Comparison of ENCODE assay signal across 15 cellular contexts in the genomic region with DNA sequence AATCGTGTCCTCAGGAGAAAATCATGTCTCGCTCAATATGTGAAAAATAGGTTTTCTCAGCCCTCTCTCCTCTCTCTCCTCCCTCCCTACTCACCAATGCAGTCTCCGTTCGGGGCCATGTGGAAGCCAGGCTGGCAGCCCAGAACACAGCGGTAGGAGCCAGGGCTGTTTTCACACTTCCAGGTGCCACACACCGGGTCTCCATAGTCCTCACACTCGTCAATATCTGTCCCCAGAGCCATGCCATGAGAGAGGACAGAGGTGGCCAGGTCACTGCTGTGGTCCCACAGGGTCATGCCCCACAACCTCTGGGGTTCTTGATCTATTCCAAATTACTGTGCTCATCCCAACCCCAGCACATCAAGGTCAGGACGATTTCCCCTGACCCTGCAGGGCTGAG.
"Had no signal": no experiment of that assay in that cellular context is flagged by ENCODE, and none has a peak within 500 bp of the region (broad histone marks: within the 10 kb centered on the region; RNA-seq: fewer than 3 reads in every experiment).

No MANE protein-coding gene starts in this region.

- H3K9me3 ChIP-seq: body of pancreas, left ventricle myocardium inferior, ovary, SK-N-SH, tibial nerve had no signal

- H3K36me3 Mint-ChIP-seq: activated naive CD4-positive, alpha-beta T cell treated with anti-CD3 and anti-CD28 coated beads, Interleukin-2, amount 50 U/mL, for 24 hours had no signal

- H3K27ac Mint-ChIP-seq: activated CD4-positive, alpha-beta T cell treated with anti-CD3 and anti-CD28 coated beads, Interleukin-2, amount 10 ng/mL, durations not matched to agents 7 days and 5 days; activated naive CD4-positive, alpha-beta T cell treated with anti-CD3 and anti-CD28 coated beads, Interleukin-2, amount 50 U/mL, for 24 hours; nephron progenitor cell had no signal

- H3K4me1 ChIP-seq: body of pancreas had no signal

- H3K4me3 Mint-ChIP-seq: activated CD4-positive, alpha-beta T cell treated with anti-CD3 and anti-CD28 coated beads, Interleukin-2, amount 10 ng/mL, durations not matched to agents 7 days and 5 days; activated naive CD4-positive, alpha-beta T cell treated with anti-CD3 and anti-CD28 coated beads, Interleukin-2, amount 50 U/mL, for 24 hours; nephron progenitor cell had no signal

- H3K27ac ChIP-seq: body of pancreas, left ventricle myocardium inferior, ovary had no signal

- FAIRE-seq: frontal cortex, kidney, small intestine had no signal

- H3K27me3 ChIP-seq: body of pancreas, ovary, tibial nerve had no signal

- H3K4me3 ChIP-seq: body of pancreas, left ventricle myocardium inferior, ovary, tibial nerve had no signal

- H3K9me3 Mint-ChIP-seq: activated CD4-positive, alpha-beta T cell treated with anti-CD3 and anti-CD28 coated beads, Interleukin-2, amount 10 ng/mL, durations not matched to agents 7 days and 5 days; activated naive CD4-positive, alpha-beta T cell treated with anti-CD3 and anti-CD28 coated beads, Interleukin-2, amount 50 U/mL, for 24 hours; nephron progenitor cell had no signal

- DNase-seq: activated CD4-positive, alpha-beta T cell treated with anti-CD3 and anti-CD28 coated beads, Interleukin-2, amount 10 ng/mL, durations not matched to agents 7 days and 5 days; activated CD8-positive, alpha-beta memory T cell treated with anti-CD3 and anti-CD28 coated beads for 24 hours; body of pancreas; kidney; left ventricle myocardium inferior; mesendoderm; nephron progenitor cell; retina; SK-N-SH; small intestine; T-helper 1 cell had no signal

- ATAC-seq: body of pancreas had no signal

- H3K36me3 ChIP-seq: left ventricle myocardium inferior, ovary had no signal

- H3K27me3 Mint-ChIP-seq: activated naive CD4-positive, alpha-beta T cell treated with anti-CD3 and anti-CD28 coated beads, Interleukin-2, amount 50 U/mL, for 24 hours had no signal
